In the genomic region with DNA sequence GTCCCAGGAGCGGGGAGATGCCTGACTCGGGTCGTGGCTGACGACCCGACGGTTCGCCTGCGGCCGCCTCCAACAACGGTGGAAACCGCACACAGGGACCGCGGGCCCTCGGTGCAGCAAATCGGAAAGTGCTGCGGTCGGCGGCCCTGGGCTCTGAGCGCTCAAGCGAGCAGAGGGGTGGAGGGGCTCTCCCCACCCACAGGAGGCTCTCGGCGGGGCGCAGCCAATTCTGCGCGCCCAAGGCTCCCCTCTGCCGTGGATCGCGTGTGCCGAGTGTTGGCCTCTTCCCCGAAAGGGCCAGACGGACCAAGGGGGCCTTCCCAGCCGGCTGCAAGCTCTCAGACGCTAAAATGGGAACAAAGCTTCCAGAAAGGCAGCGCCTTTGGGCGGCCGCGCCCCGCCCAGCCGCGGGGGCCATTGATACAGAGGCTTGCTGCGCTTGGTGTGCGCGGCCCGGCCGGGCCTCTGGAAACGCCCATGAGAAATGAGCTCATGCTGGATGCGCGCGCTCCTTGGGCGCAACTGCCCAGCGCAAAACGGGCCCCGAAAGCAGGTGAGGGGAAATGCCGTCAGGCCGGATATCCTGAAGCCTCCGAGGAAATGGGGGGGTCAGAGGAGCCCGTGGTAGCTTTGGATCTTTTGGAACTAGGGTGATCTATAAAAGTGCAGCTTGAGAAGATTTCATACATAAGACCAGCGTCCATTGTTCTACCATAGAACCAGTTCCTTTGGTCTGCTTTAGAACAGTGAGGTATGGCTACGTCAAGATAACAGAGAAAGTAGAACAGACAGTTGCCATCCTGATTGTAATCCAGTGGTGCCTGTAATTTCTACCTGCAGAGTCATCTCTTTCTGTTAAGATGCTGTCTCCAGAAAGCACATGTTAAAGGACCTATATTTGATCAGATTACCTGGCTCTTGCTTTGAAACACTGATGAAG, we compare ENCODE assay signal across 8 cellular contexts. TPM values are rescaled to one million over a fixed set of nuclear protein-coding genes. Genes with fewer than 3 reads are reported as not detected.
DNase-seq lines count a peak whose midpoint lies in the region; ATAC-seq and TF ChIP-seq lines count a peak whose summit lies in the region.

No MANE protein-coding gene starts in this region.

- H3K27me3 ChIP-seq in endodermal cell (ENCODE audit: control insufficient read depth, insufficient read depth, low read length, poor library complexity, severe bottlenecking) = no peaks in the 10 kb centered on the region

- no peaks in the 10 kb centered on the region for H3K9me3 ChIP-seq in endodermal cell (ENCODE audit: control insufficient read depth, low read length)

- H3K27ac Mint-ChIP-seq in activated CD8-positive, alpha-beta memory T cell treated with anti-CD3 and anti-CD28 coated beads, Interleukin-2, amount 10 ng/mL, durations not matched to agents 7 days and 5 days = no peak overlapping the region
- no peak overlapping the region for H3K27ac Mint-ChIP-seq in endodermal cell

- H3K4me3 ChIP-seq in endodermal cell (ENCODE audit: low read length) = peak overlapping the region; percentile 97

- peak; percentile 37 for ATAC-seq in GM19463 (IDR thresholded peaks at IDR 0.05; ENCODE audit: unreplicated experiment)
- peak; percentile 54 for ATAC-seq in activated CD8-positive, alpha-beta memory T cell treated with anti-CD3 and anti-CD28 coated beads, Interleukin-2, amount 10 ng/mL, durations not matched to agents 7 days and 5 days

- CTCF ChIA-PET in activated CD8-positive, alpha-beta memory T cell treated with anti-CD3 and anti-CD28 coated beads, Interleukin-2, amount 10 ng/mL, durations not matched to agents 7 days and 5 days (lab: Charles Lee) = interaction anchor here (0.6 to 1.9 kb wide), 9 partner anchors 30 to 420 kb away, joined by 3 to 8 read pairs (median 3); partner anchors contain the start of gene LRRC58

- H3K4me1 ChIP-seq in endodermal cell (ENCODE audit: control insufficient read depth, insufficient read depth, low read length) = no peaks in the 10 kb centered on the region

- H3K36me3 ChIP-seq in endodermal cell (ENCODE audit: control insufficient read depth, insufficient read depth, low read length) = no peaks in the 10 kb centered on the region

- 0 to 1% methylated on average over 11 to 59 of the region's 59 CpGs for WGBS in endodermal cell (ENCODE audit: insufficient coverage in 1 of 2, insufficient read length in 1 of 2), 2 experiments

- peak overlapping the region; percentile 100 for H3K27ac ChIP-seq in endodermal cell (ENCODE audit: low read depth, low read length)

- no peaks in the 10 kb centered on the region for H3K27me3 Mint-ChIP-seq in activated CD8-positive, alpha-beta memory T cell treated with anti-CD3 and anti-CD28 coated beads, Interleukin-2, amount 10 ng/mL, durations not matched to agents 7 days and 5 days
- H3K27me3 Mint-ChIP-seq in endodermal cell (ENCODE audit: insufficient read depth) = no peaks in the 10 kb centered on the region

- peaks cover 23% of the 10 kb centered on the region for H3K4me1 Mint-ChIP-seq in activated CD8-positive, alpha-beta memory T cell treated with anti-CD3 and anti-CD28 coated beads, Interleukin-2, amount 10 ng/mL, durations not matched to agents 7 days and 5 days
- H3K4me1 Mint-ChIP-seq in endodermal cell = peaks cover 6% of the 10 kb centered on the region

- peak overlapping the region; percentile 99 for H3K9ac ChIP-seq in endodermal cell (ENCODE audit: extremely low read depth, low read length, poor library complexity, severe bottlenecking)

- peaks cover 11% of the 10 kb centered on the region for H3K36me3 Mint-ChIP-seq in activated CD8-positive, alpha-beta memory T cell treated with anti-CD3 and anti-CD28 coated beads, Interleukin-2, amount 10 ng/mL, durations not matched to agents 7 days and 5 days
- H3K36me3 Mint-ChIP-seq in endodermal cell (ENCODE audit: low read depth) = peaks cover 17% of the 10 kb centered on the region

- no peaks in the 10 kb centered on the region for H3K9me3 Mint-ChIP-seq in activated CD8-positive, alpha-beta memory T cell treated with anti-CD3 and anti-CD28 coated beads, Interleukin-2, amount 10 ng/mL, durations not matched to agents 7 days and 5 days (ENCODE audit: low read depth)
- H3K9me3 Mint-ChIP-seq in endodermal cell = no peaks in the 10 kb centered on the region

- peak; percentile 91 for DNase-seq in COLO668 (lab: John Stamatoyannopoulos, UW; ENCODE audit: unreplicated experiment)
- peak; percentile 95 for DNase-seq in HK-2 (ENCODE audit: unreplicated experiment)
- peak; percentile 84 to 94 for DNase-seq in NOMO-1 (lab: John Stamatoyannopoulos, UW; ENCODE audit: unreplicated experiment in 2 of 2)
- peak; percentile 96 for DNase-seq in activated CD8-positive, alpha-beta memory T cell treated with anti-CD3 and anti-CD28 coated beads, Interleukin-2, amount 10 ng/mL, durations not matched to agents 7 days and 5 days
- peak; percentile 92 for DNase-seq in endodermal cell
- peak; percentile 98 for DNase-seq in mesenteric fat pad (ENCODE audit: low spot score)
- DNase-seq in stimulated activated CD8-positive, alpha-beta memory T cell treated with anti-CD3 and anti-CD28 coated beads, Interleukin-15, amount 100 ng/mL, for 1 hour (ENCODE audit: low read depth) = peak; percentile 54

- no peak for TF ChIP-seq CTCF in endodermal cell (conservative IDR thresholded peaks at IDR 0.05)

- H3K4me3 Mint-ChIP-seq in activated CD8-positive, alpha-beta memory T cell treated with anti-CD3 and anti-CD28 coated beads, Interleukin-2, amount 10 ng/mL, durations not matched to agents 7 days and 5 days = no peak overlapping the region
- no peak overlapping the region for H3K4me3 Mint-ChIP-seq in endodermal cell

RNA-seq across cellular contexts. Expression of gene GSK3B, which starts 1.2 kb away (rescaled TPM):
- total RNA-seq in activated CD8-positive, alpha-beta memory T cell treated with anti-CD3 and anti-CD28 coated beads, Interleukin-2, amount 10 ng/mL, durations not matched to agents 7 days and 5 days = 10 to 100 TPM; 35.1 to 35.9 TPM
- 10 to 100 TPM; 57.3 to 59.8 TPM for total RNA-seq in endodermal cell
- 53.6 TPM for polyA plus RNA-seq in endodermal cell (2013, experiment 1 of 2)
- 47.3 TPM for polyA plus RNA-seq in endodermal cell (2013, experiment 2 of 2)
- 34.6 TPM for total RNA-seq in mesenteric fat pad

Comparison
In these comparisons a context has a peak if more than half of its experiments do, and no peak if none do; other contexts are left out.
1. Peak in every context shown above with its lines: DNase-seq, ATAC-seq, H3K4me3 ChIP-seq and H3K27ac ChIP-seq.